In genomic region chr9:73131376-73131775, GRCh38 we compare ENCODE assay signal across 10 cellular contexts. TPM values are rescaled to one million over a fixed set of nuclear protein-coding genes. Genes with fewer than 3 reads are reported as not detected.
A peak's percentile ranks its signal among the peaks of the same experiment; 100 is the strongest.
DNase-seq lines count a peak whose midpoint lies in the region; ATAC-seq and TF ChIP-seq lines count a peak whose summit lies in the region.
"Had no signal": no experiment of that assay in that cellular context is flagged by ENCODE, and none has a peak within 500 bp of the region (broad histone marks: within the 10 kb centered on the region; RNA-seq: fewer than 3 reads in every experiment).

No MANE protein-coding gene starts in this region.

- no peak for TF ChIP-seq CTCF in tibial artery (IDR thresholded peaks at IDR 0.05)

- H3K36me3 Mint-ChIP-seq in activated T-cell treated with anti-CD3 and anti-CD28 coated beads, Interleukin-2, amount 50 U/mL, for 72 hours (ENCODE audit: insufficient read depth in 2 of 2), result no peaks in the 10 kb centered on the region
- H3K36me3 Mint-ChIP-seq in activated T-helper 17 cell treated with anti-CD3 and anti-CD28 coated beads, Interleukin-2, amount 50 U/mL, for 72 hours (ENCODE audit: low read depth), result no peaks in the 10 kb centered on the region
- H3K36me3 Mint-ChIP-seq in memory B cell, result no peaks in the 10 kb centered on the region

- no peaks in the 10 kb centered on the region for H3K36me3 ChIP-seq in tibial artery

- H3K27ac ChIP-seq in tibial artery (peak overlapping the region; percentile 74 to 78), substantia nigra (ENCODE audit: low read depth, low read length, poor library complexity, severe bottlenecking) (no peak overlapping the region)

- intact Hi-C loops in tibial artery (cut with DNase I; ENCODE audit: low total_unique reads), result no loop called here

- peak overlapping the region; percentile 81 for H3K27ac Mint-ChIP-seq in activated T-cell treated with anti-CD3 and anti-CD28 coated beads, Interleukin-2, amount 50 U/mL, for 72 hours
- peak overlapping the region; percentile 96 for H3K27ac Mint-ChIP-seq in activated T-helper 17 cell treated with anti-CD3 and anti-CD28 coated beads, Interleukin-2, amount 50 U/mL, for 72 hours
- peak overlapping the region; percentile 90 for H3K27ac Mint-ChIP-seq in memory B cell

- peak overlapping the region; percentile 84 for H3K4me3 Mint-ChIP-seq in activated T-cell treated with anti-CD3 and anti-CD28 coated beads, Interleukin-2, amount 50 U/mL, for 72 hours
- H3K4me3 Mint-ChIP-seq in activated T-helper 17 cell treated with anti-CD3 and anti-CD28 coated beads, Interleukin-2, amount 50 U/mL, for 72 hours, result peak overlapping the region; percentile 87
- peak overlapping the region; percentile 43 for H3K4me3 Mint-ChIP-seq in memory B cell

- H3K4me3 ChIP-seq in tibial artery, result no peak overlapping the region

- H3K4me1 Mint-ChIP-seq in activated T-cell treated with anti-CD3 and anti-CD28 coated beads, Interleukin-2, amount 50 U/mL, for 72 hours (ENCODE audit: low read depth), result peaks cover 32% of the 10 kb centered on the region
- H3K4me1 Mint-ChIP-seq in activated T-helper 17 cell treated with anti-CD3 and anti-CD28 coated beads, Interleukin-2, amount 50 U/mL, for 72 hours, result peaks cover 29% of the 10 kb centered on the region
- H3K4me1 Mint-ChIP-seq in memory B cell, result peaks cover 2% of the 10 kb centered on the region

- H3K9me3 Mint-ChIP-seq in activated T-cell treated with anti-CD3 and anti-CD28 coated beads, Interleukin-2, amount 50 U/mL, for 72 hours, result no peaks in the 10 kb centered on the region
- H3K9me3 Mint-ChIP-seq in activated T-helper 17 cell treated with anti-CD3 and anti-CD28 coated beads, Interleukin-2, amount 50 U/mL, for 72 hours, result no peaks in the 10 kb centered on the region
- H3K9me3 Mint-ChIP-seq in memory B cell, result no peaks in the 10 kb centered on the region

- DNase-seq in activated T-cell treated with anti-CD3 and anti-CD28 coated beads, Interleukin-2, amount 50 U/mL, for 72 hours, result no peak
- no peak for DNase-seq in activated T-cell treated with anti-CD3 and anti-CD28 coated beads for 4 hours
- DNase-seq in memory B cell (ENCODE audit: low spot score in 2 of 2), result no peak
- DNase-seq in tibial artery, result no peak
- DNase-seq in NCI-H1105 (lab: John Stamatoyannopoulos, UW), result no peak
- DNase-seq in substantia nigra (lab: John Stamatoyannopoulos, UW), result no peak
- DNase-seq: activated CD4-positive, alpha-beta T cell treated with anti-CD3 and anti-CD28 coated beads, Interleukin-2, amount 50 U/mL, for 1 hour; NCI-H345 had no signal

- H3K9me3 ChIP-seq in tibial artery, result no peaks in the 10 kb centered on the region

- no peak for ATAC-seq in activated T-cell treated with anti-CD3 and anti-CD28 coated beads, Interleukin-2, amount 50 U/mL, for 72 hours (replicated peaks in 1 of 2)
- ATAC-seq in activated T-helper 17 cell treated with anti-CD3 and anti-CD28 coated beads, Interleukin-2, amount 50 U/mL, for 72 hours (replicated peaks), result peak; percentile 24
- ATAC-seq in memory B cell (ENCODE audit: low read depth) (no peak), GM21717 (IDR thresholded peaks at IDR 0.05; ENCODE audit: unreplicated experiment) (no peak)

- H3K4me1 ChIP-seq in tibial artery, result peaks cover 0 to 16% (median 3%) of the 10 kb centered on the region in 4 donors

- H3K27me3 Mint-ChIP-seq in activated T-cell treated with anti-CD3 and anti-CD28 coated beads, Interleukin-2, amount 50 U/mL, for 72 hours (ENCODE audit: low read depth), result no peaks in the 10 kb centered on the region
- no peaks in the 10 kb centered on the region for H3K27me3 Mint-ChIP-seq in activated T-helper 17 cell treated with anti-CD3 and anti-CD28 coated beads, Interleukin-2, amount 50 U/mL, for 72 hours
- H3K27me3 Mint-ChIP-seq in memory B cell, result no peaks in the 10 kb centered on the region

- H3K27me3 ChIP-seq in tibial artery, result no peaks in the 10 kb centered on the region

RNA-seq across cellular contexts. Expression of gene ANXA1, which starts 20.3 kb away (rescaled TPM):
- 10 to 100 TPM; 16.7 to 51.1 TPM for total RNA-seq in activated T-cell treated with anti-CD3 and anti-CD28 coated beads, Interleukin-2, amount 50 U/mL, for 72 hours
- 10 to 100 TPM; 50.3 to 57.1 TPM for total RNA-seq in activated T-helper 17 cell treated with anti-CD3 and anti-CD28 coated beads, Interleukin-2, amount 50 U/mL, for 72 hours
